24 cellular contexts compared by ENCODE assay signal in genomic region chrX:149036086-149036485, GRCh38.
"Had no signal": no experiment of that assay in that cellular context is flagged by ENCODE, and none has a peak within 500 bp of the region (broad histone marks: within the 10 kb centered on the region; RNA-seq: fewer than 3 reads in every experiment).

No MANE protein-coding gene starts in this region.

- ATAC-seq: effector memory CD8-positive, alpha-beta T cell; heart left ventricle; left lobe of liver; mucosa of descending colon; stimulated activated memory B cell treated with anti-CD40 and anti-IgM and Interleukin-4, amounts not matched to agents 10 μg/mL and 1 μg/mL and 100 μg/mL, for 72 hours; WTC11 had no signal

- H3K27ac ChIP-seq: heart left ventricle, right lobe of liver, skin epidermis, stomach, suprapubic skin, tibial nerve had no signal

- H3K4me1 ChIP-seq: heart left ventricle, right lobe of liver, stomach, suprapubic skin, tibial nerve had no signal

- H3K4me3 ChIP-seq: heart left ventricle, lung, mucosa of descending colon, right lobe of liver, skin epidermis, stomach, suprapubic skin, tibial nerve had no signal

- H3K27me3 ChIP-seq: heart left ventricle, right lobe of liver, stomach, suprapubic skin, tibial nerve had no signal

- DNase-seq: activated CD4-positive, alpha-beta memory T cell treated with anti-CD3 and anti-CD28 coated beads, Interleukin-2, amount 10 ng/mL, durations not matched to agents 7 days and 5 days; activated CD4-positive, alpha-beta T cell treated with anti-CD3 and anti-CD28 coated beads for 1 hour; activated CD4-positive, alpha-beta T cell treated with anti-CD3 and anti-CD28 coated beads, Interleukin-2, amount 10 ng/mL, durations not matched to agents 7 days and 5 days; activated naive CD4-positive, alpha-beta T cell; activated T-cell treated with anti-CD3 and anti-CD28 coated beads, Interleukin-2, amount 50 U/mL, for 48 hours; anterior cingulate cortex; cortex of kidney; effector memory CD8-positive, alpha-beta T cell; foreskin fibroblast; immature natural killer cell; right lobe of liver; stimulated activated CD4-positive, alpha-beta T cell treated with anti-CD3 and anti-CD28 coated beads, Interleukin-12 subunit alpha, Interleukin-12 subunit beta, amount 100 ng/mL, for 4 hours; stimulated activated CD4-positive, alpha-beta T cell treated with anti-CD3 and anti-CD28 coated beads, Interleukin-4, amount 100 ng/mL, for 24 hours; stomach; T-helper 2 cell had no signal

- H3K9me3 ChIP-seq: heart left ventricle, mucosa of descending colon, right lobe of liver, stomach, suprapubic skin, tibial nerve had no signal

- H3K36me3 ChIP-seq: heart left ventricle, right lobe of liver, stomach, suprapubic skin, tibial nerve had no signal
